Comparison of ENCODE assay signal across 8 cellular contexts in the genomic region with DNA sequence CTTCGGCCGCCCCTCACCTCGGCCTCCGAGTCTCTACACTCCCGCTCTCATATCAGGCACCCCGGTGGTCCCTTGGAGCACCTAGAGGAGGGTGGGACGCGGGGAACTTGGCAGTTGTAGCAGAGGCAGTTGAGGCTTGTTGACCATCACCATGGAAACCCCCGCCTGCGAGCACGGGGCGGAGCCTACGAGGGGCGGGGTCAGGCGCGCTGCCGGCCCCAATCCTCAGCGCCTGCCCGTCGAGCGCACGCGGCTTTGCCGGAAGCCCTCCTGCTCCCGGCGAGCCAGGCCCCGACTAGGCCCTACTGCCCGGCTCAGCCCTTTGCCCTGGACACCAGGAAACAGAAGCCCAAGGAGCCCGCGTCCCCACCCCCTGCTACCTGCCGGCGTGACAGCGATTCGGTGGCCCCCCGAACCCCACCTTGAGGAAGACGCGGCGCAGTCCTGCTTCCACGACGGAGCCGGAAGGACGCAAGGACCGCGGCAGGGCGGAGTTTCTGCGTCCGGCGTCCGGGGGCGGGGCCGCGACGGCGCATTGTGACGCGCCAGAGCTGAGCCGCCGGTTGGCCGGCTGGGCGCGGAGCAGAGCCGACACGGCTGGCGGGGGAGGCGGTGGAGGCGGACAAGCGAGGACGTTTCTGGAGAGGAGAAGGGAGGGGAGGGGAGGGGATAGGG. TPM values are rescaled to one million over a fixed set of nuclear protein-coding genes. Genes with fewer than 3 reads are reported as not detected.
A peak's percentile ranks its signal among the peaks of the same experiment; 100 is the strongest.
DNase-seq lines count a peak whose midpoint lies in the region; ATAC-seq and TF ChIP-seq lines count a peak whose summit lies in the region.

A gene with protein sequence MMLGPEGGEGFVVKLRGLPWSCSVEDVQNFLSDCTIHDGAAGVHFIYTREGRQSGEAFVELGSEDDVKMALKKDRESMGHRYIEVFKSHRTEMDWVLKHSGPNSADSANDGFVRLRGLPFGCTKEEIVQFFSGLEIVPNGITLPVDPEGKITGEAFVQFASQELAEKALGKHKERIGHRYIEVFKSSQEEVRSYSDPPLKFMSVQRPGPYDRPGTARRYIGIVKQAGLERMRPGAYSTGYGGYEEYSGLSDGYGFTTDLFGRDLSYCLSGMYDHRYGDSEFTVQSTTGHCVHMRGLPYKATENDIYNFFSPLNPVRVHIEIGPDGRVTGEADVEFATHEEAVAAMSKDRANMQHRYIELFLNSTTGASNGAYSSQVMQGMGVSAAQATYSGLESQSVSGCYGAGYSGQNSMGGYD (minus strand): TSS at position 477 of the 675 bp plus-strand sequence. CDS start 21,302 bp downstream, outside the sequence.

- H3K9me3 ChIP-seq in Panc1 (ENCODE audit: control insufficient read depth, insufficient read depth, low read depth, low read length) (no peaks in the 10 kb centered on the region), esophagus (ENCODE audit: control insufficient read depth in 2 of 2, insufficient read depth in 1 of 2, low read depth in 1 of 2, low read length in 1 of 2) (no peaks in the 10 kb centered on the region), muscle layer of colon (ENCODE audit: low read length) (no peaks in the 10 kb centered on the region)

- peaks cover 9% of the 10 kb centered on the region for H3K36me3 ChIP-seq in Panc1 (ENCODE audit: control insufficient read depth, insufficient read depth, low read length)
- H3K36me3 ChIP-seq in esophagus (ENCODE audit: control insufficient read depth in 2 of 2, insufficient read depth in 2 of 2, low read length in 1 of 2), result no peaks in the 10 kb centered on the region
- no peaks in the 10 kb centered on the region for H3K36me3 ChIP-seq in muscle layer of colon (ENCODE audit: insufficient read depth, low read length)

- peak within 1 kb of the TSS; percentile 92 for H3K4me3 ChIP-seq in Jurkat, Clone E6-1 (ENCODE audit: low read length)
- H3K4me3 ChIP-seq in Panc1 (ENCODE audit: low read depth in 2 of 2, low read length in 2 of 2) (peak within 1 kb of the TSS; percentile 68 to 96), esophagus (ENCODE audit: low read depth in 1 of 2, low read length in 2 of 2) (peak within 1 kb of the TSS; percentile 66 to 72), muscle layer of colon (ENCODE audit: low read depth in 1 of 2, low read length in 2 of 2) (peak within 1 kb of the TSS; percentile 55 to 83)

- no peaks in the 10 kb centered on the region for H3K9me3 Mint-ChIP-seq in activated T-cell treated with anti-CD3 and anti-CD28 coated beads, Interleukin-2, amount 50 U/mL, for 4 hours

- ATAC-seq in GM21717 (IDR thresholded peaks at IDR 0.05; ENCODE audit: unreplicated experiment) (peak; percentile 66), Panc1 (peak; percentile 85)
- ATAC-seq in activated T-cell treated with anti-CD3 and anti-CD28 coated beads, Interleukin-2, amount 50 U/mL, for 4 hours, result peak; percentile 80 to 83

- H3K9ac ChIP-seq in muscle layer of colon (ENCODE audit: low read length), result peak within 1 kb of the TSS; percentile 80

- CTCF ChIA-PET in Panc1 (lab: Charles Lee), result interaction anchor here (0.6 kb wide), 1 partner anchor 117 kb away, joined by 7 read pairs; no protein-coding TSS in a partner anchor

- H3K27ac ChIP-seq in Panc1 (ENCODE audit: low read length), result peak within 1 kb of the TSS; percentile 93
- H3K27ac ChIP-seq in esophagus (ENCODE audit: low read depth in 2 of 2, low read length in 1 of 2), result peak within 1 kb of the TSS; percentile 94 to 98
- H3K27ac ChIP-seq in muscle layer of colon (ENCODE audit: low read depth, low read length), result peak within 1 kb of the TSS; percentile 96

- H3K4me1 ChIP-seq in Panc1 (ENCODE audit: control insufficient read depth, insufficient read depth, low read length) (peaks cover 9% of the 10 kb centered on the region), esophagus (ENCODE audit: control insufficient read depth in 2 of 2, insufficient read depth in 2 of 2, low read length in 1 of 2) (peaks cover 0 to 2% of the 10 kb centered on the region in 2 donors), muscle layer of colon (ENCODE audit: insufficient read depth, low read length) (peaks cover 22% of the 10 kb centered on the region)

- no TSS peak for BruUV-seq in Panc1 (replicated peaks; lab: Mats Ljungman, UMichigan)

- 0 to 1% methylated on average over 68 of the region's 68 CpGs for WGBS in esophagus, 2 donors

- no peak for TF ChIP-seq CTCF in Panc1 (IDR thresholded peaks at IDR 0.05)

- H3K36me3 Mint-ChIP-seq in activated T-cell treated with anti-CD3 and anti-CD28 coated beads, Interleukin-2, amount 50 U/mL, for 4 hours (ENCODE audit: insufficient read depth), result peaks cover 13% of the 10 kb centered on the region

- no peaks in the 10 kb centered on the region for H3K27me3 Mint-ChIP-seq in activated T-cell treated with anti-CD3 and anti-CD28 coated beads, Interleukin-2, amount 50 U/mL, for 4 hours (ENCODE audit: low read depth)

- DNase-seq in DMS53 (lab: John Stamatoyannopoulos, UW) (peak; percentile 98), Panc1 (ENCODE audit: low read depth, low spot score) (peak; percentile 73)
- peak; percentile 92 for DNase-seq in Jurkat, Clone E6-1 (ENCODE audit: low read depth, low spot score)
- DNase-seq in activated T-cell treated with anti-CD3 and anti-CD28 coated beads, Interleukin-2, amount 50 U/mL, for 4 hours, result peak; percentile 94
- DNase-seq in stimulated activated CD8-positive, alpha-beta memory T cell treated with anti-CD3 and anti-CD28 coated beads, Interleukin-7, amount 100 ng/mL, for 1 hour (ENCODE audit: low read depth in 2 of 2), result peak; percentile 86 to 89

- intact Hi-C loops in Panc1 (cut with micrococcal nuclease; ENCODE audit: unreplicated experiment), result no loop called here

- in situ Hi-C loops in Panc1 (cut with HindIII; ENCODE audit: low pct_unique_long_range_greater_than_20kb, low sequenced_read_pairs), result no loop called here

- H3K4me1 Mint-ChIP-seq in activated T-cell treated with anti-CD3 and anti-CD28 coated beads, Interleukin-2, amount 50 U/mL, for 4 hours (ENCODE audit: low read depth), result peaks cover 20% of the 10 kb centered on the region

- POLR2A ChIA-PET in Panc1 (lab: Charles Lee), result interaction anchor here (0.6 to 0.7 kb wide), 5 partner anchors 20 to 36 kb away, joined by 3 to 15 read pairs (median 4); no protein-coding TSS in a partner anchor

- H3K27me3 ChIP-seq in Panc1 (ENCODE audit: control insufficient read depth, insufficient read depth, low read length) (no peaks in the 10 kb centered on the region), esophagus (ENCODE audit: control insufficient read depth in 1 of 2, insufficient read depth in 2 of 2, low read length in 2 of 2) (no peaks in the 10 kb centered on the region), muscle layer of colon (ENCODE audit: control insufficient read depth in 1 of 2, insufficient read depth in 2 of 2, low read length in 2 of 2) (no peaks in the 10 kb centered on the region)

- peak within 1 kb of the TSS; percentile 98 for H3K4me3 Mint-ChIP-seq in activated T-cell treated with anti-CD3 and anti-CD28 coated beads, Interleukin-2, amount 50 U/mL, for 4 hours

RNA-seq across cellular contexts. Expression of the gene that starts here (rescaled TPM):
- polyA plus RNA-seq in Jurkat, Clone E6-1 (2012; ENCODE audit: insufficient read depth, insufficient read length), result 315 TPM
- 466 TPM for total RNA-seq in Panc1 (2021; ENCODE audit: unreplicated experiment)
- polyA plus RNA-seq in Panc1 (2012; ENCODE audit: insufficient read length), result 374 TPM
- 100 to 1,000 TPM; 531 to 572 (median 556) TPM for total RNA-seq in activated T-cell treated with anti-CD3 and anti-CD28 coated beads, Interleukin-2, amount 50 U/mL, for 4 hours
- 100 to 1,000 TPM in 1 of 2 donors, 10 to 100 TPM in 1; 59.1 to 128 TPM for polyA plus RNA-seq in esophagus

Comparison
In these comparisons a context has a peak if more than half of its experiments do, and no peak if none do; other contexts are left out.
1. Peak in every context shown above with its lines: DNase-seq, ATAC-seq, H3K4me3 ChIP-seq and H3K27ac ChIP-seq.